ENCODE assay signal across 13 cellular contexts in genomic region chr2:209685340-209685739, GRCh38.
A peak's percentile ranks its signal among the peaks of the same experiment; 100 is the strongest.
DNase-seq lines count a peak whose midpoint lies in the region; ATAC-seq and TF ChIP-seq lines count a peak whose summit lies in the region.
"Had no signal": no experiment of that assay in that cellular context is flagged by ENCODE, and none has a peak within 500 bp of the region (broad histone marks: within the 10 kb centered on the region; RNA-seq: fewer than 3 reads in every experiment).

No MANE protein-coding gene starts in this region.

- H3K27ac ChIP-seq in heart left ventricle (peak overlapping the region in 9 of 12 donors; percentile 21 to 78 (median 60)), left ventricle myocardium inferior (replicated peaks) (peak overlapping the region; percentile 78), right atrium auricular region (peak overlapping the region; percentile 29 to 76), right lobe of liver (no peak overlapping the region)

- 34 to 45% (median 40%) methylated on average over 1 of the region's 1 CpG for WGBS in heart left ventricle, 4 donors
- WGBS in right lobe of liver (ENCODE audit: insufficient coverage, low coverage, low lambda C conversion rate, missing lambda C conversion rate) = 20% methylated on average over 1 of the region's 1 CpG

- H3K36me3 ChIP-seq in heart left ventricle (no peaks in the 10 kb centered on the region), left ventricle myocardium inferior (no peaks in the 10 kb centered on the region), right atrium auricular region (no peaks in the 10 kb centered on the region), right lobe of liver (no peaks in the 10 kb centered on the region)
- H3K36me3 ChIP-seq: HAP-1 had no signal

- TF ChIP-seq POLR2A in heart left ventricle (IDR thresholded peaks at IDR 0.05) (no peak), right lobe of liver (IDR thresholded peaks at IDR 0.05) (no peak)

- H3K4me3 ChIP-seq in heart left ventricle = no peak overlapping the region
- peak overlapping the region; percentile 16 for H3K4me3 ChIP-seq in left ventricle myocardium inferior
- no peak overlapping the region for H3K4me3 ChIP-seq in right atrium auricular region
- no peak overlapping the region for H3K4me3 ChIP-seq in right lobe of liver
- H3K4me3 ChIP-seq: HAP-1 had no signal

- H3K4me1 ChIP-seq in heart left ventricle = peaks cover 0 to 17% (median 4%) of the 10 kb centered on the region in 12 donors
- peaks cover 23% of the 10 kb centered on the region for H3K4me1 ChIP-seq in left ventricle myocardium inferior
- peaks cover 0 to 5% of the 10 kb centered on the region in 2 donors for H3K4me1 ChIP-seq in right atrium auricular region
- H3K4me1 ChIP-seq in right lobe of liver = no peaks in the 10 kb centered on the region
- H3K4me1 ChIP-seq: Caco-2, HAP-1 had no signal

- ATAC-seq in heart left ventricle (peak; percentile 63 to 89 (median 72)), Right ventricle myocardium inferior (no peak), right lobe of liver (no peak)

- no peak for DNase-seq in heart left ventricle
- DNase-seq in Right ventricle myocardium inferior (ENCODE audit: missing footprints) = no peak
- no peak for DNase-seq in left ventricle myocardium inferior
- DNase-seq in right atrium auricular region (ENCODE audit: low spot score) = no peak
- no peak for DNase-seq in right lobe of liver
- DNase-seq in stimulated activated CD4-positive, alpha-beta T cell treated with anti-CD3 and anti-CD28 coated beads, Interleukin-1b, Interleukin-23, amount 100 ng/mL, for 48 hours = no peak
- DNase-seq: Caco-2; CD4-positive, alpha-beta memory T cell; DMS153; DND-41; GOT3; HFFc6 had no signal

- no peaks in the 10 kb centered on the region for H3K27me3 ChIP-seq in heart left ventricle
- H3K27me3 ChIP-seq in left ventricle myocardium inferior (ENCODE audit: low read depth) = no peaks in the 10 kb centered on the region
- no peaks in the 10 kb centered on the region for H3K27me3 ChIP-seq in right atrium auricular region
- H3K27me3 ChIP-seq in right lobe of liver = no peaks in the 10 kb centered on the region

- TF ChIP-seq CTCF in heart left ventricle (IDR thresholded peaks at IDR 0.05) (no peak), left ventricle myocardium inferior (IDR thresholded peaks at IDR 0.05; ENCODE audit: borderline replicate concordance) (no peak), right atrium auricular region (IDR thresholded peaks at IDR 0.05) (no peak), right lobe of liver (IDR thresholded peaks at IDR 0.05) (no peak)

- intact Hi-C loops in heart left ventricle (cut with DNase I) (no loop called here), Right ventricle myocardium inferior (cut with DNase I) (no loop called here), left ventricle myocardium inferior (cut with micrococcal nuclease) (no loop called here), right lobe of liver (cut with DNase I) (no loop called here)

- H3K9me3 ChIP-seq in heart left ventricle (no peaks in the 10 kb centered on the region), left ventricle myocardium inferior (replicated peaks) (no peaks in the 10 kb centered on the region), right atrium auricular region (no peaks in the 10 kb centered on the region), right lobe of liver (no peaks in the 10 kb centered on the region)
- H3K9me3 ChIP-seq: Caco-2, HAP-1 had no signal

Comparison
In these comparisons a context has a peak if more than half of its experiments do, and no peak if none do; other contexts are left out.
1. ATAC-seq: peak in heart left ventricle (4 of 4); none in Right ventricle myocardium inferior (single experiment) and right lobe of liver (0 of 4).
2. H3K27ac ChIP-seq: peak in heart left ventricle (9 of 12), left ventricle myocardium inferior (single experiment) and right atrium auricular region (2 of 2); none in right lobe of liver (0 of 3).